ENCODE assay signal across 18 cellular contexts in the genomic region with DNA sequence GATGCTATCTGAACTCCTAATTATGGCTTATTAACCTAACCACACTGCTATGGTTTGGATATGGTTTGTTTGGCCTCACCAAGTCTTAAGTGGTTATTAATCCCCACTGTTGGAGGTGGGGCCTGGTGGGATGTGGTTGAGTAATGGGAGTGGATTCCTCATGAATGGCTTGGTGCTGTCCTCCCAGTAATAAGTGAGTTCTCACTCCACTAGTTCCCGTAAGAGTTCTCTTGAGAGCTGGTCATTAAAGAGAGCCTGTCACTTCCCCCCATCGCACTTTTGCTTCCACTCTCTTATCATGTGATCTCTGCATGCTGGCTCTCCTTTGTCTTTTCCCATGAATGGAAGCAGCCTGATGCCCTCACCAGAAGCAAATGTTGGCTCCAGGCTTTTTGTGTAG.
DNase-seq lines count a peak whose midpoint lies in the region; ATAC-seq and TF ChIP-seq lines count a peak whose summit lies in the region.
"Had no signal": no experiment of that assay in that cellular context is flagged by ENCODE, and none has a peak within 500 bp of the region (broad histone marks: within the 10 kb centered on the region; RNA-seq: fewer than 3 reads in every experiment).

No MANE protein-coding gene starts in this region.

- no CpG with 5 or more reads among the region's 2 CpGs for WGBS in neuronal stem cell (ENCODE audit: extremely low coverage in 2 of 2, insufficient read length in 2 of 2, insufficient replicate concordance in 1 of 2), 2 donors
- WGBS in tibial nerve, 2 donors, result 53 to 68% methylated on average over 2 of the region's 2 CpGs

- H3K4me3 ChIP-seq in choroid plexus epithelial cell (ENCODE audit: low read depth, low read length) (no peak overlapping the region), neuronal stem cell (ENCODE audit: low read length in 2 of 2) (no peak overlapping the region), tibial nerve (no peak overlapping the region)
- H3K4me3 ChIP-seq: colonic mucosa, lower lobe of right lung had no signal

- no peaks in the 10 kb centered on the region for H3K27me3 ChIP-seq in neuronal stem cell (ENCODE audit: control insufficient read depth in 3 of 3, insufficient read depth in 3 of 3, low read depth in 1 of 3, low read length in 3 of 3)
- H3K27me3 ChIP-seq in tibial nerve, result no peaks in the 10 kb centered on the region
- H3K27me3 ChIP-seq: colonic mucosa had no signal

- H3K36me3 ChIP-seq in neuronal stem cell (replicated peaks in 1 of 2; ENCODE audit: control insufficient read depth in 2 of 2, insufficient read depth in 2 of 2, low read length in 2 of 2), result no peaks in the 10 kb centered on the region
- no peaks in the 10 kb centered on the region for H3K36me3 ChIP-seq in tibial nerve
- H3K36me3 ChIP-seq: colonic mucosa, lower lobe of right lung had no signal

- no peak overlapping the region for H3K4me2 ChIP-seq in neuronal stem cell (ENCODE audit: insufficient read depth, low read length, poor library complexity, severe bottlenecking)

- no peak overlapping the region for H3K27ac ChIP-seq in neuronal stem cell (replicated peaks; ENCODE audit: low read length)
- no peak overlapping the region for H3K27ac ChIP-seq in tibial nerve
- H3K27ac ChIP-seq: colonic mucosa, lower lobe of right lung had no signal

- DNase-seq in HS-27A (ENCODE audit: low read depth) (peak; percentile 1), NCI-H69 (lab: John Stamatoyannopoulos, UW) (peak; percentile 90), choroid plexus epithelial cell (ENCODE audit: low read depth) (peak; percentile 1), neuronal stem cell (ENCODE audit: low spot score) (no peak), NK-92 (lab: John Stamatoyannopoulos, UW; ENCODE audit: unreplicated experiment) (no peak), tibial nerve (ENCODE audit: low spot score in 2 of 2) (no peak)
- no peak for DNase-seq in stimulated activated naive CD8-positive, alpha-beta T cell treated with anti-CD3 and anti-CD28 coated beads, Interleukin-15, Interleukin-2, amounts not matched to agents 100 U/mL and 50 U/mL, for 24 hours
- DNase-seq: activated CD4-positive, alpha-beta T cell treated with anti-CD3 and anti-CD28 coated beads for 4 hours; activated CD8-positive, alpha-beta memory T cell treated with anti-CD3 and anti-CD28 coated beads, Interleukin-2, amount 10 ng/mL, durations not matched to agents 7 days and 5 days; colonic mucosa; lower lobe of right lung; NCI-H1694 treated with DMSO at 0.1 percent for 48 hours; NCI-H446; right cardiac atrium; stimulated activated CD8-positive, alpha-beta memory T cell treated with anti-CD3 and anti-CD28 coated beads, Interleukin-4, amount 100 ng/mL, for 48 hours; SW 1271 had no signal

- H4K91ac ChIP-seq in neuronal stem cell (ENCODE audit: low read depth, low read length, poor library complexity), result no peak overlapping the region

- H3K9me3 ChIP-seq in neuronal stem cell (replicated peaks in 1 of 2; ENCODE audit: control insufficient read depth in 2 of 2, insufficient read depth in 1 of 2, low read depth in 1 of 2, low read length in 2 of 2) (no peaks in the 10 kb centered on the region), tibial nerve (peaks cover 0 to 25% (median 0%) of the 10 kb centered on the region in 4 donors)
- H3K9me3 ChIP-seq: colonic mucosa had no signal

- H3K79me1 ChIP-seq in neuronal stem cell (ENCODE audit: low read depth, low read length), result no peaks in the 10 kb centered on the region

- no peak for TF ChIP-seq POLR2A in tibial nerve (IDR thresholded peaks at IDR 0.05)

- peak overlapping the region; percentile 71 for H2AFZ ChIP-seq in neuronal stem cell (ENCODE audit: low read length)

- H2BK15ac ChIP-seq in neuronal stem cell (ENCODE audit: low read length), result no peak overlapping the region

- no peak overlapping the region for H3K4ac ChIP-seq in neuronal stem cell (ENCODE audit: low read length)

- no peak overlapping the region for H2BK5ac ChIP-seq in neuronal stem cell (ENCODE audit: low read length)

- H3K4me1 ChIP-seq in neuronal stem cell (ENCODE audit: control insufficient read depth in 2 of 2, insufficient read depth in 1 of 2, low read depth in 1 of 2, low read length in 2 of 2) (no peaks in the 10 kb centered on the region), tibial nerve (no peaks in the 10 kb centered on the region)
- H3K4me1 ChIP-seq: colonic mucosa, lower lobe of right lung had no signal

- H4K8ac ChIP-seq in neuronal stem cell (ENCODE audit: low read depth, low read length), result no peak overlapping the region

- H2AK5ac ChIP-seq in neuronal stem cell (ENCODE audit: low read depth, low read length), result no peak overlapping the region

- H2BK120ac ChIP-seq in neuronal stem cell (ENCODE audit: low read depth, low read length), result no peak overlapping the region

- no peak overlapping the region for H3K14ac ChIP-seq in neuronal stem cell (ENCODE audit: low read length)

- no peak overlapping the region for H3K18ac ChIP-seq in neuronal stem cell (ENCODE audit: low read length)

- TF ChIP-seq CTCF in choroid plexus epithelial cell (conservative IDR thresholded peaks at IDR 0.05; ENCODE audit: low read depth, low read length), result no peak
- TF ChIP-seq CTCF in tibial nerve (IDR thresholded peaks at IDR 0.05), result no peak

- ATAC-seq in HG03097 (IDR thresholded peaks at IDR 0.05; ENCODE audit: low FRiP score, unreplicated experiment), result no peak
- ATAC-seq in stimulated activated naive CD8-positive, alpha-beta T cell treated with anti-CD3 and anti-CD28 coated beads, Interleukin-15, Interleukin-2, amounts not matched to agents 100 U/mL and 50 U/mL, for 24 hours, result no peak
- ATAC-seq: activated CD8-positive, alpha-beta memory T cell treated with anti-CD3 and anti-CD28 coated beads, Interleukin-2, amount 10 ng/mL, durations not matched to agents 7 days and 5 days; lower lobe of right lung; right cardiac atrium; Right ventricle myocardium inferior had no signal

- H3K23ac ChIP-seq in neuronal stem cell (ENCODE audit: low read depth, low read length, poor library complexity), result no peak overlapping the region

- no peak overlapping the region for H2BK12ac ChIP-seq in neuronal stem cell (ENCODE audit: low read length)

- no peak for TF ChIP-seq EP300 in tibial nerve (IDR thresholded peaks at IDR 0.05)

- no peak overlapping the region for H3K9ac ChIP-seq in neuronal stem cell (ENCODE audit: low read depth, low read length, poor library complexity)

Comparison
In these comparisons a context has a peak if more than half of its experiments do, and no peak if none do; other contexts are left out.
1. DNase-seq: peak in HS-27A (single experiment), NCI-H69 (single experiment) and choroid plexus epithelial cell (single experiment); none in neuronal stem cell (single experiment), NK-92 (single experiment), tibial nerve (0 of 2) and stimulated activated naive CD8-positive, alpha-beta T cell treated with anti-CD3 and anti-CD28 coated beads, Interleukin-15, Interleukin-2, amounts not matched to agents 100 U/mL and 50 U/mL, for 24 hours (single experiment).